In the genomic region with DNA sequence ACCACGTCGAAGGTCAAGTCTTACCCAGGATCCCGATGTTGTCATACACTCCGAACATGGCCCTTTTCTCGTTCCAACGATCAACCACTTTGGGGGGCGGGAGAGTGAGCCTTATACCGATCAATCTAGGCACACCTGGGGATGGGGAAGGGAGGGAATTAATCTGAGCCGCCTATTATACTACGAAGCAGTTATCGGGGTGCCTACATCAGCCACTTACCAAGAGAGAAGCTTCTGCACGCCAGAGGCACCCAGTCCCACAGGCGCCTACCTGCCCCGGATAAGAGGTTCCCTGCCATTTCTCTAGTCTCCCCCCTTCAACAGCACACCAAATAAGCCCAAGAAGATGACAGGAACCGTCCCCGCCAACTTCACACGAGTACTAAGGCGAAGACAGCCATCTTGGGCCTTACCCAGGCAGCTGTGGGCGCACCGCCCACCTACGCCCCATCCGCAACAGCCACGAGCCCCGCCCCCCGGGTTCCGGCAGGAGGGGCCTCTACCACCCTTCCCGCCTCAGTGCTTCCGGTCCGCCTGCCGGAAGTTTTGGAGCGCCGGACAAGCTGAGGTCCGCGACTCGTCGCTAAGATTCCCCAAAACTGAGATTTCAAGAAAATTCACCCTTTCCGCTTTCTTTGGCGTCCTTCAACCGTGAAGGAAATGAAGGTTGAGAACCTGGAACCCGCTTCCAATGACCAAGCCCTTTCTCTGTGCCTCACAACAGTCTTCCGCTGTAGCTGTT, we compare ENCODE assay signal across 8 cellular contexts. TPM values are rescaled to one million over a fixed set of nuclear protein-coding genes. Genes with fewer than 3 reads are reported as not detected.
DNase-seq lines count a peak whose midpoint lies in the region; ATAC-seq and TF ChIP-seq lines count a peak whose summit lies in the region.

A gene (minus strand): TSS at position 425 of the 742 bp plus-strand sequence. CDS start 126 bp downstream, at position 299.

- ATAC-seq in GM19395 (IDR thresholded peaks at IDR 0.05; ENCODE audit: unreplicated experiment) (peak; percentile 69), HG03565 (IDR thresholded peaks at IDR 0.05; ENCODE audit: unreplicated experiment) (peak; percentile 40), left lung (peak; percentile 97)

- H3K9me3 ChIP-seq in left lung: no peaks in the 10 kb centered on the region

- peaks cover 50% of the 10 kb centered on the region for H3K36me3 Mint-ChIP-seq in dendritic cell treated with granulocyte-macrophage colony-stimulating factor and Interleukin-4, amounts not matched to agents 40 ng/mL and 50 ng/mL, for 4 days (ENCODE audit: low read depth)

- H3K27me3 Mint-ChIP-seq in dendritic cell treated with granulocyte-macrophage colony-stimulating factor and Interleukin-4, amounts not matched to agents 40 ng/mL and 50 ng/mL, for 4 days: no peaks in the 10 kb centered on the region

- peak; percentile 97 for DNase-seq in NCI-H774 (lab: John Stamatoyannopoulos, UW)
- peak; percentile 96 to 97 for DNase-seq in activated CD4-positive, alpha-beta T cell treated with anti-CD3 and anti-CD28 coated beads, Interleukin-2, amount 50 U/mL, for 4 hours
- DNase-seq in left lung: peak; percentile 98 to 99
- DNase-seq in stimulated activated CD4-positive, alpha-beta T cell treated with anti-CD3 and anti-CD28 coated beads, Interleukin-2, amount 100 ng/mL, for 4 hours (ENCODE audit: low read depth): peak; percentile 96

- peak within 1 kb of the TSS; percentile 99 for H3K27ac Mint-ChIP-seq in dendritic cell treated with granulocyte-macrophage colony-stimulating factor and Interleukin-4, amounts not matched to agents 40 ng/mL and 50 ng/mL, for 4 days

- peaks cover 0 to 20% of the 10 kb centered on the region in 2 donors for H3K36me3 ChIP-seq in left lung

- H3K4me1 Mint-ChIP-seq in dendritic cell treated with granulocyte-macrophage colony-stimulating factor and Interleukin-4, amounts not matched to agents 40 ng/mL and 50 ng/mL, for 4 days (ENCODE audit: low read depth): peaks cover 15% of the 10 kb centered on the region

- H3K4me3 ChIP-seq in left lung: peak within 1 kb of the TSS; percentile 61 to 68

- TF ChIP-seq CTCF in C4-2B (conservative IDR thresholded peaks at IDR 0.05): no peak
- TF ChIP-seq CTCF in left lung (IDR thresholded peaks at IDR 0.05): no peak

- H3K4me1 ChIP-seq in left lung: peaks cover 10 to 29% of the 10 kb centered on the region in 2 donors

- H3K27me3 ChIP-seq in left lung: no peaks in the 10 kb centered on the region

- H3K27ac ChIP-seq in C4-2B: peak within 1 kb of the TSS; percentile 93
- H3K27ac ChIP-seq in left lung: peak within 1 kb of the TSS; percentile 95

- intact Hi-C loops in dendritic cell treated with granulocyte-macrophage colony-stimulating factor and Interleukin-4, amounts not matched to agents 40 ng/mL and 50 ng/mL, for 4 days (cut with micrococcal nuclease): loop anchor here (1.0 to 5.0 kb wide), 2 partner anchors 41 to 169 kb away; a partner anchor contains a TSS
- intact Hi-C loops in left lung (cut with DNase I): no loop called here

- H3K4me3 Mint-ChIP-seq in dendritic cell treated with granulocyte-macrophage colony-stimulating factor and Interleukin-4, amounts not matched to agents 40 ng/mL and 50 ng/mL, for 4 days: peak within 1 kb of the TSS; percentile 95

- no peaks in the 10 kb centered on the region for H3K9me3 Mint-ChIP-seq in dendritic cell treated with granulocyte-macrophage colony-stimulating factor and Interleukin-4, amounts not matched to agents 40 ng/mL and 50 ng/mL, for 4 days

RNA-seq across cellular contexts. Expression of the gene that starts here (rescaled TPM):
- 100 to 1,000 TPM; 135 to 141 TPM for total RNA-seq in left lung

Comparison
In these comparisons a context has a peak if more than half of its experiments do, and no peak if none do; other contexts are left out.
1. Peak in every context shown above with its lines: DNase-seq, ATAC-seq, H3K4me3 ChIP-seq and H3K27ac ChIP-seq.
2. ATAC-seq: peak in every context shown above with its lines; median percentile 97 in left lung; 69 in GM19395; 40 in HG03565.